In the genomic region with DNA sequence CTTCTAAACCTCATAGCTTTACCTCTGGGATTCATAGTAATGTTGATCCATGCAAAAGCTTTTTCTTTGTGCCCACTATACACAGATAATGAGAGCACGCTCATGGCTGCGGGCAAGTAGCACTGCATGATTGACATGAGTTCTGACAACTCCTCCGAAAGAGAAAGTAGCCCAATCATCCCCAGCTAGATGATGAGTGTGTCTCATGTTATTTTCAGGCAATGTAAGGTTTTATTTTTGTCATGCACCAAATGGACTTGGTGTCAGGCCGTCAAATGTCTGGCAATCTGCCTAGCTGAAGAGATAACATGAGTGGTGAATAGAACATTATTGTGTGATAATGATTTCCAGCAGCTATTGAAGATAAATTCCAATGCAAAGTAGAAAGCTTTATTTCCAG, we compare ENCODE assay signal across 1 cellular context.
TF ChIP-seq lines count a peak whose summit lies in the region.

No MANE protein-coding gene starts in this region.

TF ChIP-seq in neural cell, 6 proteins besides CTCF, POLR2A, EP300 and RAD21:
- TF ChIP-seq POLR2AphosphoS5 (IDR thresholded peaks at IDR 0.05) (peak; percentile 37), TAF1 (IDR thresholded peaks at IDR 0.05; ENCODE audit: low read depth) (no peak)
TF ChIP-seq in neural cell: peak in this region for 1.
